In genomic region chr10:117090831-117091230, GRCh38 we compare ENCODE assay signal across 31 cellular contexts. TPM values are rescaled to one million over a fixed set of nuclear protein-coding genes. Genes with fewer than 3 reads are reported as not detected.
"Had no signal": no experiment of that assay in that cellular context is flagged by ENCODE, and none has a peak within 500 bp of the region (broad histone marks: within the 10 kb centered on the region; RNA-seq: fewer than 3 reads in every experiment).

No MANE protein-coding gene starts in this region.

- DNase-seq: natural killer cell; occipital lobe; ovary; posterior cingulate gyrus; psoas muscle; right cardiac atrium; spleen; stimulated activated CD4-positive, alpha-beta T cell treated with anti-CD3 and anti-CD28 coated beads, Interleukin-12 subunit alpha, Interleukin-12 subunit beta, amount 100 ng/mL, for 4 hours; stimulated activated CD4-positive, alpha-beta T cell treated with anti-CD3 and anti-CD28 coated beads, Interleukin-1b, Interleukin-23, amount 100 ng/mL, for 48 hours; stimulated activated CD4-positive, alpha-beta T cell treated with anti-CD3 and anti-CD28 coated beads, Interleukin-4, amount 100 ng/mL, for 1 hour; stimulated activated CD4-positive, alpha-beta T cell treated with anti-CD3 and anti-CD28 coated beads, Interleukin-4, amount 100 ng/mL, for 4 hours; stimulated activated CD8-positive, alpha-beta memory T cell treated with anti-CD3 and anti-CD28 coated beads, Interleukin-4, amount 100 ng/mL, for 48 hours; stimulated activated naive CD4-positive, alpha-beta T cell; stimulated activated naive CD8-positive, alpha-beta T cell treated with anti-CD3 and anti-CD28 coated beads, Interleukin-15, amount 100 ng/mL, for 72 hours; stimulated activated naive CD8-positive, alpha-beta T cell treated with anti-CD3 and anti-CD28 coated beads, Interleukin-15, Interleukin-2, amounts not matched to agents 100 U/mL and 50 U/mL, for 24 hours; substantia nigra; testis; tibial artery; transverse colon; upper lobe of right lung; uterus had no signal

- H3K9me3 ChIP-seq: ovary, psoas muscle, spleen, suprapubic skin, testis, tibial artery, transverse colon, upper lobe of right lung, uterus had no signal

- H3K36me3 ChIP-seq: neural progenitor cell, ovary, spleen, suprapubic skin, tibial artery, transverse colon, upper lobe of right lung, uterus had no signal

- H3K4me1 ChIP-seq: parathyroid adenoma, psoas muscle, spleen, suprapubic skin, testis, tibial artery, transverse colon, upper lobe of right lung, uterus had no signal

- H3K4me3 ChIP-seq: neural progenitor cell, ovary, psoas muscle, skin epidermis, smooth muscle cell, spleen, suprapubic skin, testis, tibial artery, transverse colon, upper lobe of right lung, uterus had no signal

- H3K27me3 ChIP-seq: ovary, testis, upper lobe of right lung had no signal

- H3K27ac ChIP-seq: neural progenitor cell, ovary, parathyroid adenoma, psoas muscle, skin epidermis, spleen, suprapubic skin, testis, tibial artery, transverse colon, upper lobe of right lung, uterus had no signal

RNA-seq across cellular contexts. Expression of gene VAX1, which starts 47.2 kb away (rescaled TPM):
- total RNA-seq: natural killer cell, osteoblast, ovary, progenitor cell of endocrine pancreas, psoas muscle, renal cortical epithelial cell, right cardiac atrium, sciatic nerve, smooth muscle cell, spleen, suprapubic skin, transverse colon, upper lobe of right lung, urinary bladder, uterus had no signal
